Comparison of ENCODE assay signal across 6 cellular contexts in the genomic region with DNA sequence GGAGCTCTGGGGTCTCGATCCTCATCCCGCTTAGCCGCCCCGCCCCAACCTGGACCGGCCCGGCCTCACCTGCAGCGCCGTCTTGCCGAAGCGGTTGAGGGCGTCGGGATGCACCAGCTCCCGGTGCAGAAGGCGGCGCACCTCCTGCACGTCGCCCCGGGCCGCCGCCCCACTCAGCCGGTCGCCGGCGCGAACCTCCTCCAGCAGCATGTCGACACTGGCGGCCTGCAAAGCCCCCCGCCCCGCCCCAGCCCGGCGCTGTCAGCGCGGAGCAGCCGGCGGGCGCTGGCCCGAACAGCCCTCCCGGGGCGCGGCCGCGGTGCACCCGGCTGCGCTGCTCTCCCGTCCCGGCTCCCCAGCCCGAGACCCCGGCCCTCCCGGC. TPM values are rescaled to one million over a fixed set of nuclear protein-coding genes. Genes with fewer than 3 reads are reported as not detected.
DNase-seq lines count a peak whose midpoint lies in the region; ATAC-seq, FAIRE-seq and TF ChIP-seq lines count a peak whose summit lies in the region.

No MANE protein-coding gene starts in this region.

- no peaks in the 10 kb centered on the region for H3K27me3 ChIP-seq in CD4-positive, CD25-positive, alpha-beta regulatory T cell (ENCODE audit: control insufficient read depth, insufficient read depth, low read length)
- H3K27me3 ChIP-seq in keratinocyte (ENCODE audit: control insufficient read depth, extremely low read depth, insufficient read depth, low read length) (no peaks in the 10 kb centered on the region), transverse colon (no peaks in the 10 kb centered on the region)

- peaks cover 13 to 56% (median 36%) of the 10 kb centered on the region in 4 donors for H3K4me1 Mint-ChIP-seq in CD4-positive, CD25-positive, alpha-beta regulatory T cell
- H3K4me1 Mint-ChIP-seq in activated CD4-positive, alpha-beta memory T cell treated with anti-CD3 and anti-CD28 coated beads for 36 hours (ENCODE audit: low read depth): peaks cover 36% of the 10 kb centered on the region

- no peak for TF ChIP-seq EP300 in transverse colon (IDR thresholded peaks at IDR 0.05; ENCODE audit: low read depth)

- peak overlapping the region; percentile 48 for H3K9ac ChIP-seq in keratinocyte (ENCODE audit: control insufficient read depth, extremely low read depth, insufficient read depth, low read length)

- H3K9me3 Mint-ChIP-seq in CD4-positive, CD25-positive, alpha-beta regulatory T cell: peaks cover 0 to 2% (median 0%) of the 10 kb centered on the region in 7 donors
- H3K9me3 Mint-ChIP-seq in activated CD4-positive, alpha-beta memory T cell treated with anti-CD3 and anti-CD28 coated beads for 36 hours: no peaks in the 10 kb centered on the region

- CTCF ChIA-PET in activated CD4-positive, alpha-beta memory T cell treated with anti-CD3 and anti-CD28 coated beads for 36 hours (lab: Charles Lee): interaction anchor here (0.9 to 7.5 kb wide), 6 partner anchors 26 to 165 kb away, joined by 3 to 45 read pairs (median 4); a partner anchor contains a TSS

- peaks cover 51% of the 10 kb centered on the region for H3K4me1 ChIP-seq in CD4-positive, CD25-positive, alpha-beta regulatory T cell (ENCODE audit: control insufficient read depth, insufficient read depth, low read length, poor library complexity, severe bottlenecking)
- H3K4me1 ChIP-seq in keratinocyte (ENCODE audit: control insufficient read depth, extremely low read depth, insufficient read depth, low read length) (peaks cover 31% of the 10 kb centered on the region), transverse colon (peaks cover 26 to 50% (median 35%) of the 10 kb centered on the region in 4 donors)

- WGBS in transverse colon (ENCODE audit: low coverage in 1 of 2), 2 donors: 0% methylated on average over 11 of the region's 49 CpGs; no CpG with 5 or more reads in 1 of the 2 donors

- peaks cover 20% of the 10 kb centered on the region for H3K27me3 Mint-ChIP-seq in CD4-positive, CD25-positive, alpha-beta regulatory T cell
- H3K27me3 Mint-ChIP-seq in activated CD4-positive, alpha-beta memory T cell treated with anti-CD3 and anti-CD28 coated beads for 36 hours: no peaks in the 10 kb centered on the region

- POLR2A ChIA-PET in activated CD4-positive, alpha-beta memory T cell treated with anti-CD3 and anti-CD28 coated beads for 36 hours (lab: Charles Lee): interaction anchor here (1.2 to 4.2 kb wide), 2 partner anchors 13 to 14 kb away, joined by 5 to 29 read pairs; no protein-coding TSS in a partner anchor

- TF ChIP-seq CTCF in keratinocyte (optimal IDR thresholded peaks at IDR 0.05 in 1 of 3, IDR thresholded peaks at IDR 0.05 in 1 of 3, conservative IDR thresholded peaks at IDR 0.05 in 1 of 3; ENCODE audit: extremely low read depth in 1 of 3, insufficient read depth in 2 of 3, low read length in 3 of 3): peak in 2 of 3 experiments; percentile 39 to 41
- TF ChIP-seq CTCF in transverse colon (IDR thresholded peaks at IDR 0.05): no peak

- H3K9me3 ChIP-seq in CD4-positive, CD25-positive, alpha-beta regulatory T cell (ENCODE audit: control insufficient read depth in 2 of 2, low read length in 2 of 2): no peaks in the 10 kb centered on the region
- H3K9me3 ChIP-seq in keratinocyte (ENCODE audit: control insufficient read depth, low read depth, low read length): no peaks in the 10 kb centered on the region
- no peaks in the 10 kb centered on the region for H3K9me3 ChIP-seq in transverse colon

- peak overlapping the region; percentile 96 to 99 (median 97) for H3K27ac Mint-ChIP-seq in CD4-positive, CD25-positive, alpha-beta regulatory T cell
- H3K27ac Mint-ChIP-seq in activated CD4-positive, alpha-beta memory T cell treated with anti-CD3 and anti-CD28 coated beads for 36 hours: peak overlapping the region; percentile 98

- dilution Hi-C loops in keratinocyte (cut with MboI; ENCODE audit: extremely low pct_ligation_motif_present, low sequenced_read_pairs): no loop called here

- in situ Hi-C loops in transverse colon (cut with MboI; ENCODE audit: low pct_ligation_motif_present in 1 of 4, low pct_unique_long_range_greater_than_20kb in 1 of 4, low sequenced_read_pairs in 3 of 4): no loop called here

- no peak for FAIRE-seq in keratinocyte (lab: Jason Lieb, UNC)

- H3K79me2 ChIP-seq in keratinocyte (ENCODE audit: control insufficient read depth, insufficient read depth, low read length): peaks cover 15% of the 10 kb centered on the region

- peak overlapping the region; percentile 91 for H3K27ac ChIP-seq in CD4-positive, CD25-positive, alpha-beta regulatory T cell (ENCODE audit: insufficient read depth, low read length, poor library complexity, severe bottlenecking)
- H3K27ac ChIP-seq in keratinocyte (ENCODE audit: control insufficient read depth, insufficient read depth, low read length) (no peak overlapping the region), transverse colon (peak overlapping the region; percentile 88 to 96 (median 90))

- peak overlapping the region; percentile 94 to 97 (median 94) for H3K4me3 Mint-ChIP-seq in CD4-positive, CD25-positive, alpha-beta regulatory T cell
- peak overlapping the region; percentile 98 for H3K4me3 Mint-ChIP-seq in activated CD4-positive, alpha-beta memory T cell treated with anti-CD3 and anti-CD28 coated beads for 36 hours

- no peak for TF ChIP-seq POLR2A in transverse colon (IDR thresholded peaks at IDR 0.05)

- H3K36me3 Mint-ChIP-seq in CD4-positive, CD25-positive, alpha-beta regulatory T cell: no peaks in the 10 kb centered on the region
- peaks cover 28% of the 10 kb centered on the region for H3K36me3 Mint-ChIP-seq in activated CD4-positive, alpha-beta memory T cell treated with anti-CD3 and anti-CD28 coated beads for 36 hours

- peak overlapping the region; percentile 52 for H2AFZ ChIP-seq in keratinocyte (ENCODE audit: control insufficient read depth, low read length)

- ATAC-seq in CD4-positive, CD25-positive, alpha-beta regulatory T cell (ENCODE audit: low read depth in 2 of 2): peak; percentile 7
- peak; percentile 3 for ATAC-seq in HG02759 (IDR thresholded peaks at IDR 0.05; ENCODE audit: unreplicated experiment)
- ATAC-seq in GM19351 (IDR thresholded peaks at IDR 0.05; ENCODE audit: unreplicated experiment): no peak

- no peaks in the 10 kb centered on the region for H3K36me3 ChIP-seq in CD4-positive, CD25-positive, alpha-beta regulatory T cell (ENCODE audit: control insufficient read depth, insufficient read depth, low read length)
- peaks cover 0 to 4% of the 10 kb centered on the region in 2 experiments for H3K36me3 ChIP-seq in keratinocyte (ENCODE audit: control insufficient read depth in 2 of 2, extremely low read depth in 1 of 2, insufficient read depth in 2 of 2, low read length in 2 of 2)
- no peaks in the 10 kb centered on the region for H3K36me3 ChIP-seq in transverse colon

- intact Hi-C loops in activated CD4-positive, alpha-beta memory T cell treated with anti-CD3 and anti-CD28 coated beads for 36 hours (cut with micrococcal nuclease): loop anchor here (2.0 to 10.0 kb wide), 7 partner anchors 129 to 464 kb away; a partner anchor contains a TSS
- intact Hi-C loops in transverse colon (cut with DNase I; ENCODE audit: low total_unique reads): loop anchor here (2.0 to 10.0 kb wide), 2 partner anchors 64 to 268 kb away; a partner anchor contains a TSS

- no peaks in the 10 kb centered on the region for H4K20me1 ChIP-seq in keratinocyte (ENCODE audit: control insufficient read depth, extremely low read depth, insufficient read depth, low read length)

- H3K4me3 ChIP-seq in CD4-positive, CD25-positive, alpha-beta regulatory T cell (ENCODE audit: low read depth, low read length): peak overlapping the region; percentile 88
- peak overlapping the region; percentile 56 to 86 (median 68) for H3K4me3 ChIP-seq in keratinocyte (ENCODE audit: control insufficient read depth in 2 of 3, extremely low read depth in 1 of 3, insufficient read depth in 2 of 3, low read depth in 1 of 3, low read length in 3 of 3)
- H3K4me3 ChIP-seq in transverse colon: peak overlapping the region; percentile 52 to 73 (median 65)

- H3K4me2 ChIP-seq in keratinocyte (ENCODE audit: control insufficient read depth, extremely low read depth, insufficient read depth, low read depth, low read length): peak overlapping the region; percentile 77

- peak in 1 of 3 donors; percentile 69 for DNase-seq in CD4-positive, CD25-positive, alpha-beta regulatory T cell
- peak; percentile 78 for DNase-seq in activated CD4-positive, alpha-beta memory T cell treated with anti-CD3 and anti-CD28 coated beads for 36 hours
- DNase-seq in keratinocyte (ENCODE audit: low read depth, low spot score) (no peak), transverse colon (peak; percentile 63)

- no peaks in the 10 kb centered on the region for H3K9me1 ChIP-seq in keratinocyte (ENCODE audit: control insufficient read depth, extremely low read depth, insufficient read depth, low read length)

RNA-seq across cellular contexts. Expression of a gene that starts 0.3 kb away (rescaled TPM):
- 57.0 TPM for total RNA-seq in CD4-positive, CD25-positive, alpha-beta regulatory T cell
- 100 to 1,000 TPM in 3 of 4 donors, 10 to 100 TPM in 1; 92.6 to 125 (median 113) TPM for polyA plus RNA-seq in CD4-positive, CD25-positive, alpha-beta regulatory T cell
- total RNA-seq in activated CD4-positive, alpha-beta memory T cell treated with anti-CD3 and anti-CD28 coated beads for 36 hours: 10 to 100 TPM; 68.6 to 68.8 TPM
- polyA plus RNA-seq in keratinocyte: 3.9 to 7.3 TPM (median 6.8 TPM) in 3 replicates
- polyA plus RNA-seq in keratinocyte (2011; ENCODE audit: low read depth): 1.9 TPM
- 4.1 and 8.0 TPM in 2 replicates for polyA plus RNA-seq in keratinocyte (2011; cell fraction: cytosol; rRNA removed)
- 4.1 and 5.0 TPM in 2 replicates for polyA plus RNA-seq in keratinocyte (2011; cell fraction: nucleus; rRNA removed)
- polyA plus RNA-seq in keratinocyte (2012; ENCODE audit: low replicate concordance): 4.8 and 13.1 TPM in 2 replicates
- polyA minus RNA-seq in keratinocyte: 2.5 to 6.5 TPM (median 2.8 TPM) in 3 replicates
- polyA minus RNA-seq in keratinocyte (2011; cell fraction: cytosol; rRNA and poly(A)+ RNA removed): 10.0 TPM
- 0.93 and 0.95 TPM in 2 replicates for polyA minus RNA-seq in keratinocyte (2011; cell fraction: nucleus; rRNA and poly(A)+ RNA removed)
- total RNA-seq in transverse colon: 10 to 100 TPM in 1 of 4 donors, 1 to 10 TPM in 3; 4.9 to 11.4 (median 7.1) TPM

RNA-seq across cellular contexts. Expression of a gene that starts 2.6 kb away (rescaled TPM):
- total RNA-seq in CD4-positive, CD25-positive, alpha-beta regulatory T cell: 34.6 TPM
- 10 to 100 TPM in 3 of 4 donors, 1 to 10 TPM in 1; 8.6 to 13.8 (median 12.0) TPM for polyA plus RNA-seq in CD4-positive, CD25-positive, alpha-beta regulatory T cell
- 10 to 100 TPM; 46.2 to 52.3 TPM for total RNA-seq in activated CD4-positive, alpha-beta memory T cell treated with anti-CD3 and anti-CD28 coated beads for 36 hours
- polyA plus RNA-seq in keratinocyte: 13.4 to 19.0 TPM (median 13.5 TPM) in 3 replicates
- polyA plus RNA-seq in keratinocyte (2011; ENCODE audit: low read depth): 48.2 TPM
- polyA plus RNA-seq in keratinocyte (2011; cell fraction: cytosol; rRNA removed): 7.6 and 12.7 TPM in 2 replicates
- 41.0 and 42.6 TPM in 2 replicates for polyA plus RNA-seq in keratinocyte (2011; cell fraction: nucleus; rRNA removed)
- polyA plus RNA-seq in keratinocyte (2012; ENCODE audit: low replicate concordance): 12.5 and 20.2 TPM in 2 replicates
- polyA minus RNA-seq in keratinocyte: 4.5 to 7.4 TPM (median 5.3 TPM) in 3 replicates
- polyA minus RNA-seq in keratinocyte (2011; cell fraction: cytosol; rRNA and poly(A)+ RNA removed): 13.8 TPM
- 8.1 and 9.8 TPM in 2 replicates for polyA minus RNA-seq in keratinocyte (2011; cell fraction: nucleus; rRNA and poly(A)+ RNA removed)
- 10 to 100 TPM; 12.7 to 53.1 (median 27.9) TPM for total RNA-seq in transverse colon

RNA-seq across cellular contexts. Expression of a gene that starts 18.7 kb away (rescaled TPM):
- not detected for total RNA-seq in CD4-positive, CD25-positive, alpha-beta regulatory T cell
- not detected for polyA plus RNA-seq in CD4-positive, CD25-positive, alpha-beta regulatory T cell
- total RNA-seq in activated CD4-positive, alpha-beta memory T cell treated with anti-CD3 and anti-CD28 coated beads for 36 hours: not detected
- polyA plus RNA-seq in keratinocyte: 83.1 to 122 TPM (median 109 TPM) in 3 replicates
- polyA plus RNA-seq in keratinocyte (2011; ENCODE audit: low read depth): 32.6 TPM
- polyA plus RNA-seq in keratinocyte (2011; cell fraction: cytosol; rRNA removed): 89.6 and 103 TPM in 2 replicates
- polyA plus RNA-seq in keratinocyte (2011; cell fraction: nucleus; rRNA removed): 68.6 and 85.6 TPM in 2 replicates
- polyA plus RNA-seq in keratinocyte (2012; ENCODE audit: low replicate concordance): 76.8 and 87.2 TPM in 2 replicates
- 137 to 221 TPM (median 160 TPM) in 3 replicates for polyA minus RNA-seq in keratinocyte
- 129 TPM for polyA minus RNA-seq in keratinocyte (2011; cell fraction: cytosol; rRNA and poly(A)+ RNA removed)
- 42.7 and 56.3 TPM in 2 replicates for polyA minus RNA-seq in keratinocyte (2011; cell fraction: nucleus; rRNA and poly(A)+ RNA removed)
- 100 to 1,000 TPM in 1 of 4 donors, 10 to 100 TPM in 3; 22.8 to 111 (median 63.1) TPM for total RNA-seq in transverse colon

RNA-seq across cellular contexts. Expression of a gene that starts 24.7 kb away (rescaled TPM):
- total RNA-seq in CD4-positive, CD25-positive, alpha-beta regulatory T cell: 62.4 TPM
- polyA plus RNA-seq in CD4-positive, CD25-positive, alpha-beta regulatory T cell: 10 to 100 TPM; 14.0 to 17.0 (median 14.7) TPM
- total RNA-seq in activated CD4-positive, alpha-beta memory T cell treated with anti-CD3 and anti-CD28 coated beads for 36 hours: 10 to 100 TPM; 23.8 to 26.7 TPM
- polyA plus RNA-seq in keratinocyte: 12.6 to 17.9 TPM (median 15.5 TPM) in 3 replicates
- 6.1 TPM for polyA plus RNA-seq in keratinocyte (2011; ENCODE audit: low read depth)
- polyA plus RNA-seq in keratinocyte (2011; cell fraction: cytosol; rRNA removed): 12.4 and 19.5 TPM in 2 replicates
- 22.0 and 29.4 TPM in 2 replicates for polyA plus RNA-seq in keratinocyte (2011; cell fraction: nucleus; rRNA removed)
- polyA plus RNA-seq in keratinocyte (2012; ENCODE audit: low replicate concordance): 19.0 and 37.1 TPM in 2 replicates
- 8.8 to 43.4 TPM (median 16.2 TPM) in 3 replicates for polyA minus RNA-seq in keratinocyte
- polyA minus RNA-seq in keratinocyte (2011; cell fraction: cytosol; rRNA and poly(A)+ RNA removed): 30.3 TPM
- 9.8 and 10.8 TPM in 2 replicates for polyA minus RNA-seq in keratinocyte (2011; cell fraction: nucleus; rRNA and poly(A)+ RNA removed)
- 100 to 1,000 TPM in 2 of 4 donors, 10 to 100 TPM in 2; 79.9 to 164 (median 100) TPM for total RNA-seq in transverse colon

RNA-seq across cellular contexts. Expression of a gene that starts 51.2 kb away (rescaled TPM):
- total RNA-seq in CD4-positive, CD25-positive, alpha-beta regulatory T cell: not detected
- under 1 TPM in 3 of 4 donors, not detected in 1; 0.17 to 0.31 (median 0.30) TPM for polyA plus RNA-seq in CD4-positive, CD25-positive, alpha-beta regulatory T cell
- total RNA-seq in activated CD4-positive, alpha-beta memory T cell treated with anti-CD3 and anti-CD28 coated beads for 36 hours: under 1 TPM; 0.12 to 0.40 TPM
- 9.4 to 10.5 TPM (median 10.3 TPM) in 3 replicates for polyA plus RNA-seq in keratinocyte
- polyA plus RNA-seq in keratinocyte (2011; ENCODE audit: low read depth): 47.8 TPM
- polyA plus RNA-seq in keratinocyte (2011; cell fraction: cytosol; rRNA removed): 3.5 and 5.5 TPM in 2 replicates
- 15.9 and 17.3 TPM in 2 replicates for polyA plus RNA-seq in keratinocyte (2011; cell fraction: nucleus; rRNA removed)
- 10.9 and 26.2 TPM in 2 replicates for polyA plus RNA-seq in keratinocyte (2012; ENCODE audit: low replicate concordance)
- polyA minus RNA-seq in keratinocyte: 2.2 to 4.1 TPM (median 3.0 TPM) in 3 replicates
- 20.5 TPM for polyA minus RNA-seq in keratinocyte (2011; cell fraction: cytosol; rRNA and poly(A)+ RNA removed)
- 16.1 and 16.9 TPM in 2 replicates for polyA minus RNA-seq in keratinocyte (2011; cell fraction: nucleus; rRNA and poly(A)+ RNA removed)
- not detected for total RNA-seq in transverse colon

Comparison
In these comparisons a context has a peak if more than half of its experiments do, and no peak if none do; other contexts are left out.
1. CTCF ChIP-seq: peak in keratinocyte (2 of 3); none in transverse colon (0 of 5).
2. RNA of a gene that starts 18.7 kb away (total RNA-seq): 22.8 to 111 TPM in transverse colon; not detected in activated CD4-positive, alpha-beta memory T cell treated with anti-CD3 and anti-CD28 coated beads for 36 hours and not detected in CD4-positive, CD25-positive, alpha-beta regulatory T cell (single experiment); every median in the first group is over 10 times any median in the second.
3. Peak in every context shown above with its lines, with median percentiles within 50 percentile points of each other: H3K4me3 ChIP-seq.